ENCODE assay signal across 10 cellular contexts in the genomic region with DNA sequence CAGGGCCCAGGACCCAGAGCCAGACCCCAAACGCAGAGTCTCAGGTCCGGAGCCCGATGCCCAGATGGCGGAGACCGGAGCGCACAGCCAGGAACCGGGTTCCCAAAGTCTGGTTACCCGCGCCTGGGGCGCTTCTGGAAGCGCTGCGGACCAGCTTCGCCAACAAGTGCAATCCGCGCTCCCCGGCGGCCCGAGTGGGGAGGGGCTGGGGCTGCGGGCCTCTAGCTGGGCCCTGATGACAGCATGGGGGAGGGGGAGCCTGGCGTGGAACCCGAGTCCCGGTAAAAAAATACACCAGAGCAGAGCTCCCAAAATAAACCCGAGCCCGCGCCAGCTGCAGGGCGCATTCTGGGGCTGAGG. TPM values are rescaled to one million over a fixed set of nuclear protein-coding genes. Genes with fewer than 3 reads are reported as not detected.
DNase-seq lines count a peak whose midpoint lies in the region; ATAC-seq, FAIRE-seq and TF ChIP-seq lines count a peak whose summit lies in the region.
"Had no signal": no experiment of that assay in that cellular context is flagged by ENCODE, and none has a peak within 500 bp of the region (broad histone marks: within the 10 kb centered on the region; RNA-seq: fewer than 3 reads in every experiment).

No MANE protein-coding gene starts in this region.

- H4K20me1 ChIP-seq in H1 (replicated peaks in 1 of 2; ENCODE audit: control insufficient read depth in 1 of 2, insufficient read depth in 2 of 2, low read length in 2 of 2), result peaks cover 1 to 6% of the 10 kb centered on the region in 2 experiments

- H4K5ac ChIP-seq in H1 (ENCODE audit: insufficient read length, low read depth, low read length), result no peak overlapping the region

- no peak overlapping the region for H3K14ac ChIP-seq in H1 (ENCODE audit: insufficient read length)

- H3K4me3 ChIP-seq in AG09309 (ENCODE audit: control insufficient read depth, low read depth, low read length) (peak overlapping the region; percentile 26), LNCaP clone FGC (ENCODE audit: low read depth, low read length) (peak overlapping the region; percentile 28), H1 (ENCODE audit: extremely low read depth in 1 of 4, insufficient read depth in 2 of 4, low read depth in 3 of 4, low read length in 4 of 4) (peak overlapping the region; percentile 27 to 61 (median 36); a peak in 7 of 8 replicates)

- H2BK120ac ChIP-seq in H1 (replicated peaks; ENCODE audit: low read depth, low read length), result no peak overlapping the region

- WGBS in H1 (ENCODE audit: extremely low coverage in 1 of 2, insufficient coverage in 1 of 2, insufficient read length in 1 of 2, insufficient replicate concordance in 2 of 2, low coverage in 1 of 2, low lambda C conversion rate in 2 of 2, missing lambda C conversion rate in 1 of 2), 2 experiments, result 5% methylated on average over 23 of the region's 26 CpGs; no CpG with 5 or more reads in 1 of the 2 experiments

- H2AFZ ChIP-seq in H1 (ENCODE audit: low read length), result no peak overlapping the region

- no peak overlapping the region for H2BK20ac ChIP-seq in H1 (ENCODE audit: low read length)

- POLR2A ChIA-PET in H1 (lab: Charles Lee; ENCODE audit: partially characterized antibody), result interaction anchor here (0.8 to 3.4 kb wide), 4 partner anchors 13 to 29 kb away, joined by 3 to 15 read pairs (median 4); a partner anchor contains a TSS
- POLR2A ChIA-PET in naive thymus-derived CD8-positive, alpha-beta T cell (lab: Charles Lee), result interaction anchor here (0.6 to 6.3 kb wide), 6 partner anchors 9 to 118 kb away, joined by 3 to 37 read pairs (median 7); a partner anchor contains a TSS

- no peak overlapping the region for H4K8ac ChIP-seq in H1 (ENCODE audit: extremely low read depth, insufficient read depth, low read length)

- H3K9ac ChIP-seq in H1 (replicated peaks in 1 of 4; ENCODE audit: extremely low read depth in 1 of 4, low read depth in 3 of 4, low read length in 3 of 4), result no peak overlapping the region

- no peak overlapping the region for H2BK15ac ChIP-seq in H1 (ENCODE audit: low read length)

- no peak for DNase-seq in AG09309 (ENCODE audit: low read depth)
- no peak for DNase-seq in LNCaP clone FGC (ENCODE audit: low read depth)
- peak in 1 of 2 experiments; percentile 65 for DNase-seq in H1 (ENCODE audit: low read depth in 1 of 2, low spot score in 2 of 2)
- no peak for DNase-seq in naive thymus-derived CD8-positive, alpha-beta T cell
- no peak for DNase-seq in GM10266 (ENCODE audit: extremely low spot score)
- no peak for DNase-seq in OCI-M2 (lab: John Stamatoyannopoulos, UW; ENCODE audit: unreplicated experiment)
- no peak for DNase-seq in GM19238 (ENCODE audit: insufficient read length, low spot score)

- no peak for TF ChIP-seq POLR2A in H1 (IDR thresholded peaks at IDR 0.05; ENCODE audit: control extremely low read depth in 1 of 2, low read depth in 2 of 2, low read length in 2 of 2)

- peaks cover 0 to 4% (median 0%) of the 10 kb centered on the region in 3 donors for H3K36me3 Mint-ChIP-seq in naive thymus-derived CD8-positive, alpha-beta T cell

- H3K27ac Mint-ChIP-seq in naive thymus-derived CD8-positive, alpha-beta T cell, result no peak overlapping the region

- H3K4ac ChIP-seq in H1 (replicated peaks; ENCODE audit: insufficient read length, low read depth, low read length), result no peak overlapping the region

- no peak overlapping the region for H3K18ac ChIP-seq in H1 (ENCODE audit: extremely low read depth, low read length)

- no peak overlapping the region for H2BK12ac ChIP-seq in H1 (ENCODE audit: low read depth, low read length)

- no peak for TF ChIP-seq EP300 in H1 (IDR thresholded peaks at IDR 0.05; ENCODE audit: borderline replicate concordance in 1 of 2, low read depth in 2 of 2, low read length in 2 of 2)

- no peak overlapping the region for H4K91ac ChIP-seq in H1 (replicated peaks; ENCODE audit: insufficient read length, low read length)

- CTCF ChIA-PET in H1 (lab: Charles Lee; ENCODE audit: partially characterized antibody), result interaction anchor here (1.0 to 10.5 kb wide), 22 partner anchors 9 to 76 kb away, joined by 3 to 184 read pairs (median 18); a partner anchor contains a TSS

- no peak overlapping the region for H2BK5ac ChIP-seq in H1 (ENCODE audit: low read depth, low read length)

- H3K23me2 ChIP-seq in H1 (ENCODE audit: low read depth, low read length), result peaks cover 3% of the 10 kb centered on the region; the same call in 1 of the 2 replicates

- no peaks in the 10 kb centered on the region for H3K79me1 ChIP-seq in H1 (ENCODE audit: low read depth, low read length)

- peaks cover 21 to 47% (median 37%) of the 10 kb centered on the region in 5 donors for H3K27me3 Mint-ChIP-seq in naive thymus-derived CD8-positive, alpha-beta T cell

- H3K4me1 Mint-ChIP-seq in naive thymus-derived CD8-positive, alpha-beta T cell, result peaks cover 0 to 16% (median 5%) of the 10 kb centered on the region in 4 donors

- peaks cover 64 to 93% (median 82%) of the 10 kb centered on the region in 4 experiments for H3K27me3 ChIP-seq in H1 (replicated peaks in 1 of 4; ENCODE audit: control insufficient read depth in 3 of 4, extremely low read depth in 1 of 4, insufficient read depth in 3 of 4, low read length in 3 of 4)

- H2AK5ac ChIP-seq in H1 (ENCODE audit: low read depth, low read length), result no peak overlapping the region

- TF ChIP-seq RAD21 in H1 (IDR thresholded peaks at IDR 0.05 in 1 of 2, conservative IDR thresholded peaks at IDR 0.05 in 1 of 2; ENCODE audit: low read depth in 2 of 2, low read length in 2 of 2), result no peak

- no peaks in the 10 kb centered on the region; a peak in 1 of 4 replicates for H3K9me3 ChIP-seq in H1 (ENCODE audit: insufficient read depth in 2 of 2, low read depth in 1 of 2, low read length in 1 of 2)

- TF ChIP-seq CTCF in AG09309 (IDR thresholded peaks at IDR 0.05; ENCODE audit: control insufficient read depth, insufficient read depth, low read depth, low read length, missing control alignments), result no peak
- no peak for TF ChIP-seq CTCF in LNCaP clone FGC (IDR thresholded peaks at IDR 0.05; ENCODE audit: control insufficient read depth, extremely low read depth, insufficient read depth)
- TF ChIP-seq CTCF in H1 (IDR thresholded peaks at IDR 0.05; ENCODE audit: control extremely low read depth in 1 of 3, insufficient read depth in 1 of 3, low read depth in 1 of 3, low read length in 3 of 3), result no peak
- TF ChIP-seq CTCF in GM10266 (IDR thresholded peaks at IDR 0.05; ENCODE audit: control insufficient read depth, insufficient read depth, low read depth, missing control alignments), result no peak

- H3K27ac ChIP-seq in H1 (ENCODE audit: low read depth, low read length), result no peak overlapping the region

- peaks cover 0 to 11% (median 5%) of the 10 kb centered on the region in 4 experiments; a peak in 5 of 7 replicates for H3K4me1 ChIP-seq in H1 (replicated peaks in 1 of 4; ENCODE audit: control insufficient read depth in 3 of 4, insufficient read depth in 4 of 4, low read length in 3 of 4)

- no peak overlapping the region for H3K23ac ChIP-seq in H1 (ENCODE audit: insufficient read length)

- no peak overlapping the region for H3K56ac ChIP-seq in H1 (replicated peaks; ENCODE audit: insufficient read length, low read depth, low read length)

- H3K79me2 ChIP-seq in H1 (ENCODE audit: control insufficient read depth in 1 of 2, insufficient read depth in 2 of 2, low read length in 2 of 2), result no peaks in the 10 kb centered on the region

- H3K4me3 Mint-ChIP-seq in naive thymus-derived CD8-positive, alpha-beta T cell, result peak overlapping the region in 7 of 10 donors; percentile 7 to 79 (median 70)

- FAIRE-seq in H1 (lab: Jason Lieb, UNC), result no peak
- FAIRE-seq: frontal cortex had no signal

- H3K9me3 Mint-ChIP-seq in naive thymus-derived CD8-positive, alpha-beta T cell, result no peaks in the 10 kb centered on the region

- peak; percentile 11 to 22 for ATAC-seq in naive thymus-derived CD8-positive, alpha-beta T cell
- ATAC-seq in GM19397 (IDR thresholded peaks at IDR 0.05; ENCODE audit: unreplicated experiment), result no peak

- H3K36me3 ChIP-seq in H1 (ENCODE audit: control insufficient read depth in 2 of 4, insufficient read depth in 4 of 4, low read length in 3 of 4), result peaks cover 0 to 3% (median 0%) of the 10 kb centered on the region in 4 experiments; a peak in 1 of 8 replicates

- peak overlapping the region; percentile 90 for H3K4me2 ChIP-seq in H1 (ENCODE audit: insufficient read depth in 1 of 2, low read depth in 2 of 2, low read length in 2 of 2)

RNA-seq across cellular contexts. Expression of a gene that starts 0.5 kb away (rescaled TPM):
- total RNA-seq in H1 (2021; fragmentation: NEBNext Ultra II Directional; extraction: Animal tissue kit (Norgen Biotek cat#: 25700)), result not detected in 2 replicates
- 0.06 TPM in 1 of 2 replicates, not detected in the other for polyA plus RNA-seq in H1 (2011; rRNA removed)
- not detected for polyA plus RNA-seq in H1 (2011; cell fraction: cytosol; rRNA removed)
- polyA plus RNA-seq in H1 (2011; cell fraction: nucleus; rRNA removed), result not detected
- polyA plus RNA-seq in H1 (2012, experiment 1 of 2), result not detected in 4 replicates
- polyA plus RNA-seq in H1 (2012, experiment 2 of 2), result not detected
- not detected for polyA plus RNA-seq in H1 (2013, experiment 1 of 2)
- not detected for polyA plus RNA-seq in H1 (2013, experiment 2 of 2)
- polyA minus RNA-seq in H1 (2011; rRNA and poly(A)+ RNA removed), result 0.16 TPM in 1 of 2 replicates, not detected in the other
- not detected for polyA minus RNA-seq in H1 (2011; cell fraction: cytosol; rRNA and poly(A)+ RNA removed)
- polyA minus RNA-seq in H1 (2011; cell fraction: nucleus; rRNA and poly(A)+ RNA removed), result not detected
- total RNA-seq in naive thymus-derived CD8-positive, alpha-beta T cell, result under 1 TPM; 0.71 to 0.88 TPM
- polyA plus RNA-seq in naive thymus-derived CD8-positive, alpha-beta T cell, result not detected
- polyA plus RNA-seq: thymus had no signal

RNA-seq across cellular contexts. Expression of a gene that starts 19.8 kb away (rescaled TPM):
- 0.46 and 0.54 TPM in 2 replicates for total RNA-seq in H1 (2021; fragmentation: NEBNext Ultra II Directional; extraction: Animal tissue kit (Norgen Biotek cat#: 25700))
- polyA plus RNA-seq in H1 (2011; rRNA removed), result 0.55 and 0.74 TPM in 2 replicates
- polyA plus RNA-seq in H1 (2011; cell fraction: cytosol; rRNA removed), result 0.72 TPM
- polyA plus RNA-seq in H1 (2011; cell fraction: nucleus; rRNA removed), result 0.97 TPM
- 0.32 to 0.92 TPM (median 0.64 TPM) in 4 replicates for polyA plus RNA-seq in H1 (2012, experiment 1 of 2)
- polyA plus RNA-seq in H1 (2012, experiment 2 of 2), result 0.41 TPM
- 0.81 TPM for polyA plus RNA-seq in H1 (2013, experiment 1 of 2)
- 0.79 TPM for polyA plus RNA-seq in H1 (2013, experiment 2 of 2)
- 1.8 and 2.1 TPM in 2 replicates for polyA minus RNA-seq in H1 (2011; rRNA and poly(A)+ RNA removed)
- 0.51 TPM for polyA minus RNA-seq in H1 (2011; cell fraction: cytosol; rRNA and poly(A)+ RNA removed)
- polyA minus RNA-seq in H1 (2011; cell fraction: nucleus; rRNA and poly(A)+ RNA removed), result 1.00 TPM
- total RNA-seq in naive thymus-derived CD8-positive, alpha-beta T cell, result 10 to 100 TPM; 31.9 to 32.5 TPM
- 1 to 10 TPM; 2.1 to 4.6 (median 3.9) TPM for polyA plus RNA-seq in naive thymus-derived CD8-positive, alpha-beta T cell

RNA-seq across cellular contexts. Expression of a gene that starts 32.0 kb away (rescaled TPM):
- total RNA-seq in H1 (2021; fragmentation: NEBNext Ultra II Directional; extraction: Animal tissue kit (Norgen Biotek cat#: 25700)), result 3.1 and 3.5 TPM in 2 replicates
- polyA plus RNA-seq in H1 (2011; rRNA removed), result 1.8 and 2.9 TPM in 2 replicates
- 1.6 TPM for polyA plus RNA-seq in H1 (2011; cell fraction: cytosol; rRNA removed)
- polyA plus RNA-seq in H1 (2011; cell fraction: nucleus; rRNA removed), result 3.1 TPM
- 1.4 to 2.6 TPM (median 2.2 TPM) in 4 replicates for polyA plus RNA-seq in H1 (2012, experiment 1 of 2)
- 1.8 TPM for polyA plus RNA-seq in H1 (2012, experiment 2 of 2)
- 2.2 TPM for polyA plus RNA-seq in H1 (2013, experiment 1 of 2)
- polyA plus RNA-seq in H1 (2013, experiment 2 of 2), result 2.0 TPM
- polyA minus RNA-seq in H1 (2011; rRNA and poly(A)+ RNA removed), result 2.0 and 2.3 TPM in 2 replicates
- 1.5 TPM for polyA minus RNA-seq in H1 (2011; cell fraction: cytosol; rRNA and poly(A)+ RNA removed)
- polyA minus RNA-seq in H1 (2011; cell fraction: nucleus; rRNA and poly(A)+ RNA removed), result 1.8 TPM
- total RNA-seq in naive thymus-derived CD8-positive, alpha-beta T cell, result under 1 TPM in 1 of 2 experiments, not detected in 1; 0.11 TPM
- under 1 TPM in 1 of 3 donors, not detected in 2; 0.30 TPM for polyA plus RNA-seq in naive thymus-derived CD8-positive, alpha-beta T cell

Comparison
In these comparisons a context has a peak if more than half of its experiments do, and no peak if none do; other contexts are left out.
1. RNA of a gene that starts 19.8 kb away (total RNA-seq): 31.9 to 32.5 TPM in naive thymus-derived CD8-positive, alpha-beta T cell; 0.46 to 0.54 TPM in H1; every median in the first group is over 10 times any median in the second.
2. Peak in every context shown above with its lines, with median percentiles within 50 percentile points of each other: H3K4me3 ChIP-seq.